14 cellular contexts compared by ENCODE assay signal in genomic region chr1:201632364-201632952, GRCh38.
"Had no signal": no experiment of that assay in that cellular context is flagged by ENCODE, and none has a peak within 500 bp of the region (broad histone marks: within the 10 kb centered on the region; RNA-seq: fewer than 3 reads in every experiment).

No MANE protein-coding gene starts in this region.

- H3K27me3 ChIP-seq: dorsolateral prefrontal cortex, left lung, neutrophil, pancreas, right lobe of liver had no signal

- H3K4me2 ChIP-seq: smooth muscle cell had no signal

- ATAC-seq: foreskin keratinocyte; left lung; naive thymus-derived CD4-positive, alpha-beta T cell; pancreas; right lobe of liver; stimulated activated memory B cell treated with anti-CD40 and anti-IgM and Interleukin-4, amounts not matched to agents 10 μg/mL and 1 μg/mL and 100 μg/mL, for 72 hours had no signal

- H3K4me1 ChIP-seq: foreskin keratinocyte, pancreas, right lobe of liver had no signal

- H3K9me3 ChIP-seq: left lung, neutrophil, pancreas, right lobe of liver, thoracic aorta had no signal

- H3K36me3 ChIP-seq: neutrophil, pancreas, right lobe of liver, thoracic aorta had no signal

- H3K27ac ChIP-seq: epithelial cell of prostate, foreskin keratinocyte, left lung, neutrophil, pancreas, right lobe of liver had no signal

- DNase-seq: activated CD4-positive, alpha-beta T cell treated with anti-CD3 and anti-CD28 coated beads, Interleukin-2, amount 50 U/mL, for 4 hours; dorsolateral prefrontal cortex; foreskin keratinocyte; left lung; naive thymus-derived CD4-positive, alpha-beta T cell; pancreas; right lobe of liver; stimulated activated CD4-positive, alpha-beta T cell treated with anti-CD3 and anti-CD28 coated beads, Interleukin-4, amount 100 ng/mL, for 24 hours; T1000 had no signal

- H3K4me3 ChIP-seq: dorsolateral prefrontal cortex, left lung, pancreas, right lobe of liver, smooth muscle cell, thoracic aorta had no signal
